Comparison of ENCODE assay signal across 24 cellular contexts in genomic region chr10:78779339-78779955, GRCh38.
DNase-seq lines count a peak whose midpoint lies in the region; ATAC-seq and TF ChIP-seq lines count a peak whose summit lies in the region.
"Had no signal": no experiment of that assay in that cellular context is flagged by ENCODE, and none has a peak within 500 bp of the region (broad histone marks: within the 10 kb centered on the region; RNA-seq: fewer than 3 reads in every experiment).

No MANE protein-coding gene starts in this region.

- H3K36me3 Mint-ChIP-seq in brain: no peaks in the 10 kb centered on the region
- H3K36me3 Mint-ChIP-seq in neural progenitor cell: no peaks in the 10 kb centered on the region
- H3K36me3 Mint-ChIP-seq: CD4-positive, CD25-positive, alpha-beta regulatory T cell; natural killer cell; stimulated activated effector memory CD8-positive, alpha-beta T cell treated with anti-CD3 and anti-CD28 coated beads, Interleukin-12 subunit alpha, Interleukin-12 subunit beta, amount 100 ng/mL, for 72 hours had no signal

- H3K79me2 ChIP-seq in neural progenitor cell (ENCODE audit: low read depth): no peaks in the 10 kb centered on the region

- H3K4me1 Mint-ChIP-seq in brain (peaks cover 41% of the 10 kb centered on the region), neural progenitor cell (peaks cover 42% of the 10 kb centered on the region)
- H3K4me1 Mint-ChIP-seq: central memory CD8-positive, alpha-beta T cell; natural killer cell; stimulated activated effector memory CD8-positive, alpha-beta T cell treated with anti-CD3 and anti-CD28 coated beads, Interleukin-12 subunit alpha, Interleukin-12 subunit beta, amount 100 ng/mL, for 72 hours had no signal

- H3F3A ChIP-seq in neural progenitor cell (ENCODE audit: low read depth): peaks cover 3% of the 10 kb centered on the region

- H3K4me3 Mint-ChIP-seq in brain (no peak overlapping the region), neural progenitor cell (peak overlapping the region; percentile 59)
- H3K4me3 Mint-ChIP-seq: CD4-positive, CD25-positive, alpha-beta regulatory T cell; central memory CD8-positive, alpha-beta T cell; natural killer cell; stimulated activated effector memory CD8-positive, alpha-beta T cell treated with anti-CD3 and anti-CD28 coated beads, Interleukin-12 subunit alpha, Interleukin-12 subunit beta, amount 100 ng/mL, for 72 hours had no signal

- H3K27ac Mint-ChIP-seq in brain (peak overlapping the region in 3 of 5 experiments; percentile 24 to 96 (median 27)), neural progenitor cell (no peak overlapping the region)
- H3K27ac Mint-ChIP-seq: natural killer cell; stimulated activated effector memory CD8-positive, alpha-beta T cell treated with anti-CD3 and anti-CD28 coated beads, Interleukin-12 subunit alpha, Interleukin-12 subunit beta, amount 100 ng/mL, for 72 hours had no signal

- ATAC-seq in GM18517 (IDR thresholded peaks at IDR 0.05; ENCODE audit: unreplicated experiment): no peak
- ATAC-seq: natural killer cell; stimulated activated effector memory CD8-positive, alpha-beta T cell treated with anti-CD3 and anti-CD28 coated beads, Interleukin-12 subunit alpha, Interleukin-12 subunit beta, amount 100 ng/mL, for 72 hours had no signal

- H4K20me1 ChIP-seq in neural progenitor cell (ENCODE audit: low read depth): no peaks in the 10 kb centered on the region

- H3K4me2 ChIP-seq in neural progenitor cell: no peak overlapping the region

- H3K4me3 ChIP-seq in neural progenitor cell: no peak overlapping the region
- H3K4me3 ChIP-seq: esophagus muscularis mucosa, Peyer's patch, thyroid gland had no signal

- no peaks in the 10 kb centered on the region for H3K36me3 ChIP-seq in neural progenitor cell
- H3K36me3 ChIP-seq: esophagus muscularis mucosa, Peyer's patch, thyroid gland had no signal

- in situ Hi-C loops in ACHN (cut with HindIII; ENCODE audit: low pct_ligation_motif_present, low pct_unique_long_range_greater_than_20kb, low sequenced_read_pairs): no loop called here

- H3K9me3 Mint-ChIP-seq in brain (peaks cover 0 to 20% (median 7%) of the 10 kb centered on the region in 5 experiments), neural progenitor cell (peaks cover 8% of the 10 kb centered on the region)
- H3K9me3 Mint-ChIP-seq: CD4-positive, CD25-positive, alpha-beta regulatory T cell; central memory CD8-positive, alpha-beta T cell; natural killer cell; stimulated activated effector memory CD8-positive, alpha-beta T cell treated with anti-CD3 and anti-CD28 coated beads, Interleukin-12 subunit alpha, Interleukin-12 subunit beta, amount 100 ng/mL, for 72 hours had no signal

- H3K27me3 Mint-ChIP-seq in brain: peaks cover 14% of the 10 kb centered on the region
- peaks cover 4% of the 10 kb centered on the region for H3K27me3 Mint-ChIP-seq in neural progenitor cell (ENCODE audit: insufficient read depth, low read depth)

- H2AFZ ChIP-seq in neural progenitor cell (replicated peaks): no peak overlapping the region

- TF ChIP-seq CTCF in brain (conservative IDR thresholded peaks at IDR 0.05) (no peak), neural progenitor cell (IDR thresholded peaks at IDR 0.05) (no peak)

- H3K27me3 ChIP-seq in neural progenitor cell: no peaks in the 10 kb centered on the region
- H3K27me3 ChIP-seq: esophagus muscularis mucosa, Peyer's patch, thyroid gland had no signal

- DNase-seq in ACHN (peak; percentile 90), HT1080 (ENCODE audit: low read depth) (peak; percentile 57), neural progenitor cell (ENCODE audit: low spot score) (no peak), NCI-H524 (lab: John Stamatoyannopoulos, UW) (no peak), hypothalamus (lab: John Stamatoyannopoulos, UW) (no peak)
- DNase-seq in activated CD8-positive, alpha-beta memory T cell treated with anti-CD3 and anti-CD28 coated beads for 24 hours: no peak
- DNase-seq: activated CD4-positive, alpha-beta T cell treated with anti-CD3 and anti-CD28 coated beads for 48 hours; activated naive CD4-positive, alpha-beta T cell; amygdala; CD4-positive, CD25-positive, alpha-beta regulatory T cell; DND-41; glutamatergic neuron; HCEC 1CT; Karpas-422; natural killer cell; NCI-H1417; NCI-H2171; thyroid gland had no signal

- no peaks in the 10 kb centered on the region for H3K4me1 ChIP-seq in neural progenitor cell

- H3K9ac ChIP-seq in neural progenitor cell: no peak overlapping the region

- H3K9me3 ChIP-seq in neural progenitor cell (ENCODE audit: low read depth): no peaks in the 10 kb centered on the region
- H3K9me3 ChIP-seq: esophagus muscularis mucosa, thyroid gland had no signal

- no peak overlapping the region for H3K27ac ChIP-seq in neural progenitor cell
- H3K27ac ChIP-seq: esophagus muscularis mucosa, Peyer's patch, thyroid gland had no signal

Comparison
In these comparisons a context has a peak if more than half of its experiments do, and no peak if none do; other contexts are left out.
1. DNase-seq: peak in ACHN (single experiment) and HT1080 (single experiment); none in neural progenitor cell (single experiment), activated CD8-positive, alpha-beta memory T cell treated with anti-CD3 and anti-CD28 coated beads for 24 hours (single experiment), NCI-H524 (0 of 2) and hypothalamus (0 of 51).